17 cellular contexts compared by ENCODE assay signal in the genomic region with DNA sequence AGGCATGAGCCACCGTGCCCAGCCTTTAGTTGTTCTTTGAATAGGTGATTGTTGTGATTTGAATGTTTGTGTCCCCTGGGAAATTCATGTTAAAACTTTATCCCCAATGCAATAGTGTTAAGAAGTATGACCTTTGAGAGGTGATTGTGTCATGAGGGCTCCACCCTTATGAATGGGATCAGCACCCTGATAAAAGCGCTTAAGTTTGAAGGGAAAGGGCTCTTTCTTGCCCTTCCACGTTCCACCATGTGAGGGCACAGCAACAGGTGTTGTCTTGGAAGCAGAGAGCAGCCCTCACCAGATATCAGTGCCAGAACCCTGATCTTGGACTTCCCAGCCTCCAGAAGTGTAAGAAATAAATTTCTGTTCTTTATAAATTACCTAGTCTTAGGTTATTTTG. TPM values are rescaled to one million over a fixed set of nuclear protein-coding genes. Genes with fewer than 3 reads are reported as not detected.
DNase-seq lines count a peak whose midpoint lies in the region; ATAC-seq, FAIRE-seq and TF ChIP-seq lines count a peak whose summit lies in the region.
"Had no signal": no experiment of that assay in that cellular context is flagged by ENCODE, and none has a peak within 500 bp of the region (broad histone marks: within the 10 kb centered on the region; RNA-seq: fewer than 3 reads in every experiment).

No MANE protein-coding gene starts in this region.

- no peaks in the 10 kb centered on the region for H3K36me3 Mint-ChIP-seq in osteocyte (ENCODE audit: unreplicated experiment)
- H3K36me3 Mint-ChIP-seq: brain had no signal

- WGBS in aorta, 2 donors: 56 to 73% methylated on average over 3 of the region's 3 CpGs

- ATAC-seq in aorta (ENCODE audit: low FRiP score) (no peak), GM21515 (IDR thresholded peaks at IDR 0.05; ENCODE audit: unreplicated experiment) (no peak)

- intact Hi-C loops in aorta (cut with DNase I): no loop called here

- no peaks in the 10 kb centered on the region for H3K9me3 ChIP-seq in aorta (ENCODE audit: control insufficient read depth, low read length)

- peaks cover 5% of the 10 kb centered on the region for H3K27me3 Mint-ChIP-seq in osteocyte (ENCODE audit: unreplicated experiment)
- H3K27me3 Mint-ChIP-seq: stimulated activated naive CD8-positive, alpha-beta T cell treated with anti-CD3 and anti-CD28 coated beads, Interleukin-15, Interleukin-2, amounts not matched to agents 100 ng/mL and 50 ng/mL, for 24 hours had no signal

- no peak overlapping the region for H3K27ac Mint-ChIP-seq in osteocyte (ENCODE audit: unreplicated experiment)
- H3K27ac Mint-ChIP-seq: activated T-cell treated with anti-CD3 and anti-CD28 coated beads, Interleukin-2, amount 50 U/mL, for 24 hours; brain; stimulated activated naive CD8-positive, alpha-beta T cell treated with anti-CD3 and anti-CD28 coated beads, Interleukin-15, Interleukin-2, amounts not matched to agents 100 ng/mL and 50 ng/mL, for 24 hours had no signal

- no peak for TF ChIP-seq POLR2A in NB4 (IDR thresholded peaks at IDR 0.05; ENCODE audit: extremely low read depth, insufficient read length)

- DNase-seq in DMS 273 (lab: John Stamatoyannopoulos, UW; ENCODE audit: unreplicated experiment) (peak; percentile 56), DMS 273 treated with DMSO at 0.1 percent for 48 hours (lab: John Stamatoyannopoulos, UW) (no peak), NB4 (ENCODE audit: low read depth) (peak; percentile 20), cardiac fibroblast (ENCODE audit: low read depth in 2 of 2) (peak in 1 of 2 donors; percentile 15), osteocyte (ENCODE audit: extremely low spot score, unreplicated experiment) (no peak), aorta (no peak), urothelium cell line (ENCODE audit: low spot score) (no peak)
- DNase-seq: activated T-cell treated with anti-CD3 and anti-CD28 coated beads, Interleukin-2, amount 50 U/mL, for 24 hours; EL; NCI-H2107 had no signal

- no peaks in the 10 kb centered on the region for H3K4me1 Mint-ChIP-seq in osteocyte (ENCODE audit: unreplicated experiment)
- H3K4me1 Mint-ChIP-seq: brain had no signal

- TF ChIP-seq CTCF in NB4 (IDR thresholded peaks at IDR 0.05; ENCODE audit: low read depth, low read length): peak; percentile 10
- TF ChIP-seq CTCF in cardiac fibroblast (IDR thresholded peaks at IDR 0.05; ENCODE audit: low read depth, low read length): peak; percentile 32
- peak; percentile 15 for TF ChIP-seq CTCF in osteocyte (IDR thresholded peaks at IDR 0.05)

- H3K27ac ChIP-seq in aorta (ENCODE audit: low read depth in 1 of 2, low read length in 2 of 2): no peak overlapping the region
- H3K27ac ChIP-seq: 22Rv1, parathyroid adenoma had no signal

- FAIRE-seq in urothelium cell line (lab: Jason Lieb, UNC): no peak
- FAIRE-seq: RCC 7860 had no signal

- no peak overlapping the region for H3K4me3 ChIP-seq in NB4 (ENCODE audit: low read depth, low read length)
- H3K4me3 ChIP-seq in cardiac fibroblast (replicated peaks in 1 of 2; ENCODE audit: low read depth in 2 of 2, low read length in 2 of 2): no peak overlapping the region
- no peak overlapping the region for H3K4me3 ChIP-seq in aorta (ENCODE audit: low read length in 2 of 2)
- H3K4me3 ChIP-seq: lung had no signal

- no peaks in the 10 kb centered on the region for H3K36me3 ChIP-seq in aorta (ENCODE audit: control insufficient read depth in 1 of 2, insufficient read depth in 2 of 2, low read length in 1 of 2)

- peaks cover 0 to 1% of the 10 kb centered on the region in 2 donors for H3K27me3 ChIP-seq in aorta (ENCODE audit: control insufficient read depth in 1 of 2, insufficient read depth in 2 of 2, low read length in 1 of 2)

- no peaks in the 10 kb centered on the region for H3K4me1 ChIP-seq in aorta (ENCODE audit: control insufficient read depth in 1 of 2, insufficient read depth in 2 of 2, low read length in 2 of 2)
- H3K4me1 ChIP-seq: parathyroid adenoma had no signal

- H3K4me3 Mint-ChIP-seq in osteocyte (ENCODE audit: unreplicated experiment): no peak overlapping the region
- H3K4me3 Mint-ChIP-seq: activated T-cell treated with anti-CD3 and anti-CD28 coated beads, Interleukin-2, amount 50 U/mL, for 24 hours; brain; stimulated activated naive CD8-positive, alpha-beta T cell treated with anti-CD3 and anti-CD28 coated beads, Interleukin-15, Interleukin-2, amounts not matched to agents 100 ng/mL and 50 ng/mL, for 24 hours had no signal

- H3K9me3 Mint-ChIP-seq in osteocyte (ENCODE audit: unreplicated experiment): peaks cover 3% of the 10 kb centered on the region
- H3K9me3 Mint-ChIP-seq: activated T-cell treated with anti-CD3 and anti-CD28 coated beads, Interleukin-2, amount 50 U/mL, for 24 hours; stimulated activated naive CD8-positive, alpha-beta T cell treated with anti-CD3 and anti-CD28 coated beads, Interleukin-15, Interleukin-2, amounts not matched to agents 100 ng/mL and 50 ng/mL, for 24 hours had no signal

RNA-seq across cellular contexts. Expression of gene RP2, which starts 33.7 kb away (rescaled TPM):
- 15.0 and 15.7 TPM in 2 replicates for total RNA-seq in osteocyte
- total RNA-seq in aorta: 10 to 100 TPM in 1 of 2 donors, 1 to 10 TPM in 1; 9.3 to 11.0 TPM
- 10 to 100 TPM in 1 of 2 donors, 1 to 10 TPM in 1; 7.0 to 10.8 TPM for polyA plus RNA-seq in aorta

RNA-seq across cellular contexts. Expression of gene SLC9A7, which starts 44.2 kb away (rescaled TPM):
- 1.2 and 1.4 TPM in 2 replicates for total RNA-seq in osteocyte
- total RNA-seq in aorta: 1 to 10 TPM; 2.5 to 3.0 TPM
- polyA plus RNA-seq in aorta: under 1 TPM; 0.33 to 0.38 TPM

Comparison
In these comparisons a context has a peak if more than half of its experiments do, and no peak if none do; other contexts are left out.
1. DNase-seq: peak in DMS 273 (single experiment) and NB4 (single experiment); none in DMS 273 treated with DMSO at 0.1 percent for 48 hours (single experiment), osteocyte (single experiment), aorta (0 of 2) and urothelium cell line (single experiment).
2. Peak in every context shown above with its lines, with median percentiles within 50 percentile points of each other: CTCF ChIP-seq.